Comparison of ENCODE assay signal across 6 cellular contexts in the genomic region with DNA sequence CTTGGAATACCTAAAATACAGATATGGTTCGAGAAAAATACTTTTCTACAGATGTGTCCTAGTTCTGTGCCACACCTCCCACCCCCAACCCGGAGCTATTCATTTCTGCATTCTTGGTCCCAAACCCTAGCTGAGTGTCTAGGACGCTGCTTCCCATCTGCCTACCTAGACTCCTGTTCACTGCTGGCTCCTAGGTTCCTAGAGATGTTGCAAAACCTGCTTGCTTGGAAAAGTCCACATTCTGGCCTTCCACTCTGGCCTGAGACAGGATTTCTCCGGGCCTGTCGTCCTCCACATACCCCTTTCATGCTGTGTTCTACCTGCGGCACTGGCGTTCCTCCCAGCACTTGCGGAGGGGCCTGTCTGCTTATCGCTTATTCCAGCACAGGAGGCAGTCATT.
"Had no signal": no experiment of that assay in that cellular context is flagged by ENCODE, and none has a peak within 500 bp of the region (broad histone marks: within the 10 kb centered on the region; RNA-seq: fewer than 3 reads in every experiment).

No MANE protein-coding gene starts in this region.

- H2AFZ ChIP-seq: GM23338 had no signal

- H3K27ac Mint-ChIP-seq: GM23338, IgD-negative memory B cell had no signal

- DNase-seq: H7, HCEC 1CT, KBM-7 had no signal

- H3K4me3 ChIP-seq: GM23338 had no signal

- H3K4me3 Mint-ChIP-seq: GM23338, IgD-negative memory B cell had no signal

- H3K27ac ChIP-seq: HL-60 had no signal

- H3K4me2 ChIP-seq: GM23338 had no signal

- H3K4me1 Mint-ChIP-seq: IgD-negative memory B cell had no signal
